19 cellular contexts compared by ENCODE assay signal in the genomic region with DNA sequence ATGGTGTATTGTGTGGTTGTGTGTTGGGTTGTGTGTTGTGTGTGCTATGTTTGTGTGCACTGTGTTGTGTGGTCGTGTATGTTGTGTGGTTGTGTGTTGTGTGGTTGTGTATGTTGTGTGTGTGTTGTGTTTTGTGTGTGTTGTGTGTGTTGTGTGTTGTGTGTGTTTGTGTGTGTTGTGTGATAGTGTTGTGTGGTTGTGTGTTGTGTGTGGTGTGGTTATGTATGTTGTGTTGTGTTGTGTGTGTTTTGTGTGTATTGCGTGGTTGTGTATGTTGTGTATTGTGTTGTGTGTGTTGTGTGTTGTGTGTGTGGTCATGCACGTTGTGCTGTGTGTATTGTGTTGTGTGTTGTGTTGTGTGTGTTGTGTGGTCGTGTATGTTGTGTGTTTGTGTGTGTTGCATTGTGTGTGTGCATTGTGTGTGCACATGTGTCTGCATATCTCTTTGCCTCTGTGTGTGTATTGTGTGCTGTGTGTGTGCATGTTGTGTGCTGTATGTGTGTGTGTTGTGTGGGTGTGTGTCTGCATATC. TPM values are rescaled to one million over a fixed set of nuclear protein-coding genes. Genes with fewer than 3 reads are reported as not detected.
DNase-seq lines count a peak whose midpoint lies in the region; ATAC-seq and TF ChIP-seq lines count a peak whose summit lies in the region.
"Had no signal": no experiment of that assay in that cellular context is flagged by ENCODE, and none has a peak within 500 bp of the region (broad histone marks: within the 10 kb centered on the region; RNA-seq: fewer than 3 reads in every experiment).

No MANE protein-coding gene starts in this region.

- peak overlapping the region in 4 of 7 donors; percentile 14 to 79 (median 27) for H3K27ac Mint-ChIP-seq in CD4-positive, alpha-beta memory T cell
- no peak overlapping the region for H3K27ac Mint-ChIP-seq in GM23338
- peak overlapping the region; percentile 0 for H3K27ac Mint-ChIP-seq in activated naive CD8-positive, alpha-beta T cell treated with anti-CD3 and anti-CD28 coated beads for 36 hours
- no peak overlapping the region for H3K27ac Mint-ChIP-seq in chondrocyte (ENCODE audit: unreplicated experiment)
- H3K27ac Mint-ChIP-seq: activated naive CD4-positive, alpha-beta T cell treated with anti-CD3 and anti-CD28 coated beads for 36 hours; nephron had no signal

- no peak for DNase-seq in CD4-positive, alpha-beta memory T cell
- peak; percentile 38 for DNase-seq in GM23338 (ENCODE audit: low spot score)
- no peak for DNase-seq in activated naive CD8-positive, alpha-beta T cell treated with anti-CD3 and anti-CD28 coated beads for 36 hours
- no peak for DNase-seq in right lobe of liver
- no peak for DNase-seq in HuH-7 (ENCODE audit: low spot score)
- DNase-seq in dorsolateral prefrontal cortex, result no peak
- DNase-seq in chondrocyte (ENCODE audit: low spot score), result no peak
- DNase-seq: activated CD8-positive, alpha-beta memory T cell treated with anti-CD3 and anti-CD28 coated beads, Interleukin-2, amount 50 U/mL, for 4 hours; activated naive CD4-positive, alpha-beta T cell treated with anti-CD3 and anti-CD28 coated beads for 36 hours; BE2C; effector CD4-positive, alpha-beta T cell; GM23248; NCI-H1092 treated with DMSO at 0.1 percent for 48 hours; NCI-H69; stimulated activated CD4-positive, alpha-beta T cell treated with anti-CD3 and anti-CD28 coated beads, Interleukin-15, amount 100 ng/mL, for 24 hours had no signal

- no peaks in the 10 kb centered on the region for H3K9me2 ChIP-seq in GM23338 (ENCODE audit: insufficient read depth)

- H3K9me3 ChIP-seq in CD4-positive, alpha-beta memory T cell (ENCODE audit: control insufficient read depth in 1 of 2, low read length in 2 of 2), result no peaks in the 10 kb centered on the region
- H3K9me3 ChIP-seq in right lobe of liver, result no peaks in the 10 kb centered on the region
- H3K9me3 ChIP-seq: BE2C, breast epithelium had no signal

- TF ChIP-seq CTCF in GM23338 (conservative IDR thresholded peaks at IDR 0.05; ENCODE audit: low read depth in 2 of 2) (no peak), right lobe of liver (IDR thresholded peaks at IDR 0.05) (no peak), dorsolateral prefrontal cortex (IDR thresholded peaks at IDR 0.05 in 54 of 56, conservative IDR thresholded peaks at IDR 0.05 in 2 of 56; ENCODE audit: low read depth in 1 of 56, partially characterized antibody in 56 of 56) (no peak), chondrocyte (IDR thresholded peaks at IDR 0.05) (no peak)

- intact Hi-C loops in CD4-positive, alpha-beta memory T cell (cut with micrococcal nuclease), result no loop called here
- intact Hi-C loops in right lobe of liver (cut with DNase I), result no loop called here
- intact Hi-C loops in dorsolateral prefrontal cortex (cut with DNase I), result no loop called here

- peaks cover 0 to 2% of the 10 kb centered on the region in 2 donors for H3K27me3 Mint-ChIP-seq in CD4-positive, alpha-beta memory T cell
- H3K27me3 Mint-ChIP-seq in GM23338 (ENCODE audit: insufficient read depth, low read depth, poor library complexity) (peaks cover 23% of the 10 kb centered on the region), chondrocyte (ENCODE audit: low read depth) (peaks cover 23% of the 10 kb centered on the region)
- peaks cover 3% of the 10 kb centered on the region for H3K27me3 Mint-ChIP-seq in activated naive CD8-positive, alpha-beta T cell treated with anti-CD3 and anti-CD28 coated beads for 36 hours

- H4K20me1 ChIP-seq in GM23338 (replicated peaks; ENCODE audit: insufficient read depth), result no peaks in the 10 kb centered on the region

- peaks cover 8% of the 10 kb centered on the region for H3F3A ChIP-seq in GM23338 (replicated peaks; ENCODE audit: low read depth)

- H3K4me2 ChIP-seq in GM23338, result peak overlapping the region; percentile 60

- CTCF ChIA-PET in CD4-positive, alpha-beta memory T cell (lab: Charles Lee; ENCODE audit: partially characterized antibody), result no interaction called here

- H2AFZ ChIP-seq in GM23338, result peak overlapping the region; percentile 56; the same call in 1 of the 2 replicates
- H2AFZ ChIP-seq: GM23248 had no signal

- no peaks in the 10 kb centered on the region for H3K9me3 Mint-ChIP-seq in CD4-positive, alpha-beta memory T cell
- peaks cover 67% of the 10 kb centered on the region for H3K9me3 Mint-ChIP-seq in GM23338
- no peaks in the 10 kb centered on the region for H3K9me3 Mint-ChIP-seq in activated naive CD8-positive, alpha-beta T cell treated with anti-CD3 and anti-CD28 coated beads for 36 hours
- no peaks in the 10 kb centered on the region for H3K9me3 Mint-ChIP-seq in chondrocyte (ENCODE audit: low read depth)
- H3K9me3 Mint-ChIP-seq: activated naive CD4-positive, alpha-beta T cell treated with anti-CD3 and anti-CD28 coated beads for 36 hours had no signal

- H3K36me3 Mint-ChIP-seq in CD4-positive, alpha-beta memory T cell, result no peaks in the 10 kb centered on the region
- H3K36me3 Mint-ChIP-seq in GM23338 (ENCODE audit: low read depth) (peaks cover 30% of the 10 kb centered on the region), chondrocyte (ENCODE audit: low read depth) (no peaks in the 10 kb centered on the region)
- H3K36me3 Mint-ChIP-seq in activated naive CD8-positive, alpha-beta T cell treated with anti-CD3 and anti-CD28 coated beads for 36 hours, result no peaks in the 10 kb centered on the region

- ATAC-seq in GM23338 (no peak), right lobe of liver (no peak), GM18867 (IDR thresholded peaks at IDR 0.05; ENCODE audit: unreplicated experiment) (no peak)
- ATAC-seq: left ventricle myocardium superior had no signal

- peaks cover 3 to 14% (median 8%) of the 10 kb centered on the region in 4 donors for H3K4me1 Mint-ChIP-seq in CD4-positive, alpha-beta memory T cell
- H3K4me1 Mint-ChIP-seq in GM23338 (no peaks in the 10 kb centered on the region; the same call in 2 of the 3 replicates), chondrocyte (ENCODE audit: low read depth) (no peaks in the 10 kb centered on the region)
- H3K4me1 Mint-ChIP-seq in activated naive CD8-positive, alpha-beta T cell treated with anti-CD3 and anti-CD28 coated beads for 36 hours, result peaks cover 12% of the 10 kb centered on the region

- 19% methylated on average over 4 of the region's 4 CpGs for WGBS in right lobe of liver (ENCODE audit: insufficient coverage, low coverage, low lambda C conversion rate, missing lambda C conversion rate)

- H3K4me3 ChIP-seq in CD4-positive, alpha-beta memory T cell (ENCODE audit: low read length in 2 of 2), result no peak overlapping the region
- no peak overlapping the region for H3K4me3 ChIP-seq in GM23338
- peak overlapping the region; percentile 40 to 64 (median 60) for H3K4me3 ChIP-seq in right lobe of liver
- H3K4me3 ChIP-seq in dorsolateral prefrontal cortex, result no peak overlapping the region
- H3K4me3 ChIP-seq: GM23248 had no signal

- POLR2A ChIA-PET in CD4-positive, alpha-beta memory T cell (lab: Charles Lee; ENCODE audit: partially characterized antibody), result no interaction called here

- H3K79me2 ChIP-seq in GM23338 (replicated peaks; ENCODE audit: insufficient read depth), result no peaks in the 10 kb centered on the region

- H3K27me3 ChIP-seq in CD4-positive, alpha-beta memory T cell (ENCODE audit: insufficient read depth, low read length), result no peaks in the 10 kb centered on the region
- H3K27me3 ChIP-seq in GM23338 (ENCODE audit: insufficient read depth) (no peaks in the 10 kb centered on the region), right lobe of liver (no peaks in the 10 kb centered on the region), dorsolateral prefrontal cortex (peaks cover 0 to 3% (median 0%) of the 10 kb centered on the region in 45 donors)
- H3K27me3 ChIP-seq: BE2C, breast epithelium had no signal

- no peaks in the 10 kb centered on the region for H3K36me3 ChIP-seq in CD4-positive, alpha-beta memory T cell (ENCODE audit: insufficient read depth, low read length)
- H3K36me3 ChIP-seq in GM23338 (ENCODE audit: insufficient read depth) (no peaks in the 10 kb centered on the region), right lobe of liver (peaks cover under 1 to 37% (median 22%) of the 10 kb centered on the region in 4 donors)
- H3K36me3 ChIP-seq: BE2C, breast epithelium had no signal

- no peaks in the 10 kb centered on the region for H3K4me1 ChIP-seq in CD4-positive, alpha-beta memory T cell (ENCODE audit: insufficient read depth, low read length)
- no peaks in the 10 kb centered on the region; the same call in 1 of the 2 replicates for H3K4me1 ChIP-seq in GM23338 (ENCODE audit: insufficient read depth)
- peaks cover 0 to 20% (median 0%) of the 10 kb centered on the region in 4 donors for H3K4me1 ChIP-seq in right lobe of liver
- H3K4me1 ChIP-seq: BE2C, breast epithelium had no signal

- H3K4me3 Mint-ChIP-seq in CD4-positive, alpha-beta memory T cell, result peak overlapping the region in 2 of 8 donors; percentile 44 to 58
- H3K4me3 Mint-ChIP-seq in GM23338 (peak overlapping the region; percentile 14; the same call in 1 of the 3 replicates), chondrocyte (ENCODE audit: unreplicated experiment) (no peak overlapping the region)
- no peak overlapping the region for H3K4me3 Mint-ChIP-seq in activated naive CD8-positive, alpha-beta T cell treated with anti-CD3 and anti-CD28 coated beads for 36 hours
- H3K4me3 Mint-ChIP-seq: activated naive CD4-positive, alpha-beta T cell treated with anti-CD3 and anti-CD28 coated beads for 36 hours; nephron had no signal

- no peak for TF ChIP-seq POLR2A in right lobe of liver (IDR thresholded peaks at IDR 0.05)

- H3K27ac ChIP-seq in CD4-positive, alpha-beta memory T cell (ENCODE audit: low read depth, low read length), result no peak overlapping the region
- H3K27ac ChIP-seq in GM23338 (ENCODE audit: low read depth) (no peak overlapping the region), right lobe of liver (no peak overlapping the region), dorsolateral prefrontal cortex (no peak overlapping the region)
- H3K27ac ChIP-seq: GM23248 had no signal

RNA-seq across cellular contexts. Expression of gene C3, which starts 2.9 kb away (rescaled TPM):
- 1 to 10 TPM; 1.5 to 2.2 TPM for total RNA-seq in CD4-positive, alpha-beta memory T cell
- not detected for polyA plus RNA-seq in CD4-positive, alpha-beta memory T cell
- 4.8 and 17.7 TPM in 2 replicates for total RNA-seq in GM23338 (2014; rRNA removed; shearing (Covaris generic))
- 5.1 and 7.5 TPM in 2 replicates for polyA plus RNA-seq in GM23338 (2016; fragmentation: Nextera tagmentation; extraction: Ambion mirVana)
- under 1 TPM; 0.22 to 0.64 TPM for total RNA-seq in activated naive CD8-positive, alpha-beta T cell treated with anti-CD3 and anti-CD28 coated beads for 36 hours
- total RNA-seq in right lobe of liver (over 10,000 TPM; 10,569 to 17,502 (median 15,749) TPM), dorsolateral prefrontal cortex (100 to 1,000 TPM in 92 of 120 experiments, 10 to 100 TPM in 28; 34.1 to 573 (median 145) TPM), chondrocyte (0.77 TPM in 1 of 3 replicates, not detected in the others)

RNA-seq across cellular contexts. Expression of gene GPR108, which starts 19.9 kb away (rescaled TPM):
- 10 to 100 TPM; 75.6 to 85.3 TPM for total RNA-seq in CD4-positive, alpha-beta memory T cell
- 100 to 1,000 TPM in 1 of 2 donors, 10 to 100 TPM in 1; 99.2 to 183 TPM for polyA plus RNA-seq in CD4-positive, alpha-beta memory T cell
- total RNA-seq in GM23338 (2014; rRNA removed; shearing (Covaris generic)), result 42.6 and 57.9 TPM in 2 replicates
- 44.8 and 45.9 TPM in 2 replicates for polyA plus RNA-seq in GM23338 (2016; fragmentation: Nextera tagmentation; extraction: Ambion mirVana)
- 10 to 100 TPM; 56.0 to 62.9 TPM for total RNA-seq in activated naive CD8-positive, alpha-beta T cell treated with anti-CD3 and anti-CD28 coated beads for 36 hours
- total RNA-seq in right lobe of liver (10 to 100 TPM; 22.3 to 53.0 (median 41.3) TPM), dorsolateral prefrontal cortex (10 to 100 TPM; 21.4 to 74.1 (median 47.4) TPM), chondrocyte (38.4 to 42.4 TPM (median 39.8 TPM) in 3 replicates)

RNA-seq across cellular contexts. Expression of gene TRIP10, which starts 22.0 kb away (rescaled TPM):
- total RNA-seq in CD4-positive, alpha-beta memory T cell, result 1 to 10 TPM; 6.1 to 6.5 TPM
- 1 to 10 TPM; 1.1 to 2.0 TPM for polyA plus RNA-seq in CD4-positive, alpha-beta memory T cell
- total RNA-seq in GM23338 (2014; rRNA removed; shearing (Covaris generic)), result 46.2 and 56.8 TPM in 2 replicates
- polyA plus RNA-seq in GM23338 (2016; fragmentation: Nextera tagmentation; extraction: Ambion mirVana), result 65.4 and 68.5 TPM in 2 replicates
- 10 to 100 TPM; 29.8 to 31.3 TPM for total RNA-seq in activated naive CD8-positive, alpha-beta T cell treated with anti-CD3 and anti-CD28 coated beads for 36 hours
- total RNA-seq in right lobe of liver (10 to 100 TPM in 2 of 6 experiments, 1 to 10 TPM in 4; 7.5 to 14.9 (median 9.3) TPM), dorsolateral prefrontal cortex (10 to 100 TPM in 97 of 120 experiments, 1 to 10 TPM in 23; 4.5 to 54.0 (median 14.5) TPM), chondrocyte (81.6 to 107 TPM (median 103 TPM) in 3 replicates)

RNA-seq across cellular contexts. Expression of gene TNFSF14, which starts 47.5 kb away (rescaled TPM):
- total RNA-seq in CD4-positive, alpha-beta memory T cell, result 10 to 100 TPM; 12.5 to 14.0 TPM
- polyA plus RNA-seq in CD4-positive, alpha-beta memory T cell, result 10 to 100 TPM in 1 of 2 donors, 1 to 10 TPM in 1; 3.1 to 18.9 TPM
- not detected in 2 replicates for total RNA-seq in GM23338 (2014; rRNA removed; shearing (Covaris generic))
- not detected in 2 replicates for polyA plus RNA-seq in GM23338 (2016; fragmentation: Nextera tagmentation; extraction: Ambion mirVana)
- 10 to 100 TPM; 68.0 to 72.8 TPM for total RNA-seq in activated naive CD8-positive, alpha-beta T cell treated with anti-CD3 and anti-CD28 coated beads for 36 hours
- 10 to 100 TPM in 3 of 6 experiments, 1 to 10 TPM in 3; 6.4 to 71.1 (median 14.6) TPM for total RNA-seq in right lobe of liver
- 1 to 10 TPM in 5 of 120 experiments, under 1 TPM in 61, not detected in 54; 0.08 to 2.7 (median 0.32) TPM for total RNA-seq in dorsolateral prefrontal cortex
- not detected in 3 replicates for total RNA-seq in chondrocyte
- total RNA-seq: GM23248 had no signal
- polyA plus RNA-seq: GM23248 had no signal

RNA-seq across cellular contexts. Expression of gene SH2D3A, which starts 49.7 kb away (rescaled TPM):
- total RNA-seq in CD4-positive, alpha-beta memory T cell, result 10 to 100 TPM; 59.3 to 64.3 TPM
- 10 to 100 TPM; 26.9 to 37.9 TPM for polyA plus RNA-seq in CD4-positive, alpha-beta memory T cell
- total RNA-seq in GM23338 (2014; rRNA removed; shearing (Covaris generic)), result 25.6 and 38.4 TPM in 2 replicates
- 20.7 and 24.6 TPM in 2 replicates for polyA plus RNA-seq in GM23338 (2016; fragmentation: Nextera tagmentation; extraction: Ambion mirVana)
- total RNA-seq in activated naive CD8-positive, alpha-beta T cell treated with anti-CD3 and anti-CD28 coated beads for 36 hours, result 10 to 100 TPM; 25.7 to 26.1 TPM
- total RNA-seq in right lobe of liver, result 1 to 10 TPM in 4 of 6 experiments, under 1 TPM in 2; 0.72 to 2.3 (median 1.3) TPM
- 1 to 10 TPM in 1 of 120 experiments, under 1 TPM in 6, not detected in 113; 0.18 to 1.4 (median 0.38) TPM for total RNA-seq in dorsolateral prefrontal cortex
- 0.41 to 0.52 TPM in 2 of 3 replicates, not detected in the other for total RNA-seq in chondrocyte
- total RNA-seq: GM23248 had no signal
- polyA plus RNA-seq: GM23248 had no signal

Comparison
In these comparisons a context has a peak if more than half of its experiments do, and no peak if none do; other contexts are left out.
1. H3K4me3 ChIP-seq: peak in right lobe of liver (3 of 3); none in CD4-positive, alpha-beta memory T cell (0 of 2), GM23338 (single experiment) and dorsolateral prefrontal cortex (0 of 59).
2. H3K27ac Mint-ChIP-seq: peak in CD4-positive, alpha-beta memory T cell (4 of 7) and activated naive CD8-positive, alpha-beta T cell treated with anti-CD3 and anti-CD28 coated beads for 36 hours (single experiment); none in GM23338 (single experiment) and chondrocyte (single experiment).
3. RNA of gene C3, which starts 2.9 kb away (total RNA-seq): 10,569 to 17,502 TPM in right lobe of liver; 34.1 to 573 TPM in dorsolateral prefrontal cortex, 4.8 to 17.7 TPM in GM23338, 1.5 to 2.2 TPM in CD4-positive, alpha-beta memory T cell, 0.77 TPM in chondrocyte and 0.22 to 0.64 TPM in activated naive CD8-positive, alpha-beta T cell treated with anti-CD3 and anti-CD28 coated beads for 36 hours; every median in the first group is over 10 times any median in the second.